1 cellular context compared by ENCODE assay signal in the genomic region with DNA sequence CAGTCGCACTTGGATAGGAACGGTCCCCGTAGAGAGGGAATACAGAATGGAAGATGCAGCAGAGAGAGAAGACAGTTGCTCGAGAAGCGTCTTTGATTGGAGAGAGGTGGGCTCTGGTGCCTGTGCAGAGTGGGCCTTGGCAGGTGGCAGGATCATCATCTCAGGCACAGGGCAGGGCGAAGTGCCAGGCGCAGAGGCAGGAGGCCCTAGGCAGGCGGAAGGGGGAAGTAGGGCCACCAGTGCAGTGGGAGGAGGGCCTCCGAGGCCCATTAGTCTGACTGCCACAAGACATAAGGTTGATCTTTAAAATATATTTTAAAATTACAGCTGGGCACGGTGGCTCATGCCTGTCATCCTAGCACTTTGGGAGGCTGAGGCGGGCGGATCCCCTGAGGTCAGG.
TF ChIP-seq lines count a peak whose summit lies in the region.

No MANE protein-coding gene starts in this region.

TF ChIP-seq in HepG2, 621 proteins besides CTCF, POLR2A, EP300 and RAD21:
- TF ChIP-seq RNF2 (conservative IDR thresholded peaks at IDR 0.05; ENCODE audit: low read depth): no peak
- no peak for TF ChIP-seq DMAP1 (CRISPR knock-in tag; IDR thresholded peaks at IDR 0.05)
- TF ChIP-seq, protein P1, sequence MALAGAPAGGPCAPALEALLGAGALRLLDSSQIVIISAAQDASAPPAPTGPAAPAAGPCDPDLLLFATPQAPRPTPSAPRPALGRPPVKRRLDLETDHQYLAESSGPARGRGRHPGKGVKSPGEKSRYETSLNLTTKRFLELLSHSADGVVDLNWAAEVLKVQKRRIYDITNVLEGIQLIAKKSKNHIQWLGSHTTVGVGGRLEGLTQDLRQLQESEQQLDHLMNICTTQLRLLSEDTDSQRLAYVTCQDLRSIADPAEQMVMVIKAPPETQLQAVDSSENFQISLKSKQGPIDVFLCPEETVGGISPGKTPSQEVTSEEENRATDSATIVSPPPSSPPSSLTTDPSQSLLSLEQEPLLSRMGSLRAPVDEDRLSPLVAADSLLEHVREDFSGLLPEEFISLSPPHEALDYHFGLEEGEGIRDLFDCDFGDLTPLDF (CRISPR knock-in tag; IDR thresholded peaks at IDR 0.05): no peak
- no peak for TF ChIP-seq JDP2 (CRISPR knock-in tag; IDR thresholded peaks at IDR 0.05; ENCODE audit: borderline replicate concordance)
- no peak for TF ChIP-seq ZKSCAN8 (CRISPR knock-in tag; IDR thresholded peaks at IDR 0.05; ENCODE audit: borderline replicate concordance)
- no peak for TF ChIP-seq ZNF138 (CRISPR knock-in tag; IDR thresholded peaks at IDR 0.05; ENCODE audit: low read depth)
- no peak for TF ChIP-seq AKNA (CRISPR knock-in tag; IDR thresholded peaks at IDR 0.05; ENCODE audit: borderline replicate concordance)
- no peak for TF ChIP-seq POLR2AphosphoS5 (IDR thresholded peaks at IDR 0.05; ENCODE audit: low read depth, low read length)
- no peak for TF ChIP-seq MXI1 (IDR thresholded peaks at IDR 0.05; ENCODE audit: borderline replicate concordance, low read depth, low read length)
